25 cellular contexts compared by ENCODE assay signal in genomic region chr1:23914921-23915320, GRCh38. TPM values are rescaled to one million over a fixed set of nuclear protein-coding genes. Genes with fewer than 3 reads are reported as not detected.
DNase-seq lines count a peak whose midpoint lies in the region; ATAC-seq, FAIRE-seq and TF ChIP-seq lines count a peak whose summit lies in the region.
"Had no signal": no experiment of that assay in that cellular context is flagged by ENCODE, and none has a peak within 500 bp of the region (broad histone marks: within the 10 kb centered on the region; RNA-seq: fewer than 3 reads in every experiment).

No MANE protein-coding gene starts in this region.

- H3K9me3 Mint-ChIP-seq in activated CD8-positive, alpha-beta T cell treated with anti-CD3 and anti-CD28 coated beads, Interleukin-2, amount 10 ng/mL, durations not matched to agents 7 days and 5 days (ENCODE audit: insufficient read depth): no peaks in the 10 kb centered on the region
- H3K9me3 Mint-ChIP-seq in activated CD8-positive, alpha-beta T cell treated with anti-CD3 and anti-CD28 coated beads for 36 hours: no peaks in the 10 kb centered on the region
- H3K9me3 Mint-ChIP-seq in stimulated activated memory B cell treated with anti-CD40 and anti-IgM and Interleukin-4, amounts not matched to agents 10 μg/mL and 1 μg/mL and 100 μg/mL, for 72 hours: no peaks in the 10 kb centered on the region
- H3K9me3 Mint-ChIP-seq: CD4-positive, alpha-beta memory T cell had no signal

- no peaks in the 10 kb centered on the region for H3K27me3 ChIP-seq in Karpas-422 (ENCODE audit: low read length)
- no peaks in the 10 kb centered on the region for H3K27me3 ChIP-seq in K562 (ENCODE audit: control insufficient read depth in 2 of 2, insufficient read depth in 2 of 2, low read length in 2 of 2)
- H3K27me3 ChIP-seq in heart right ventricle: no peaks in the 10 kb centered on the region
- H3K27me3 ChIP-seq: BE2C, MG63, SJSA1 had no signal

- TF ChIP-seq CTCF in activated CD8-positive, alpha-beta T cell treated with anti-CD3 and anti-CD28 coated beads for 36 hours (IDR thresholded peaks at IDR 0.05): no peak
- TF ChIP-seq CTCF in K562 (IDR thresholded peaks at IDR 0.05 in 2 of 3, conservative IDR thresholded peaks at IDR 0.05 in 1 of 3; ENCODE audit: insufficient read depth in 2 of 3, low read depth in 1 of 3, low read length in 3 of 3) (no peak), heart right ventricle (IDR thresholded peaks at IDR 0.05) (no peak)

- peaks cover 64% of the 10 kb centered on the region for H3K4me1 Mint-ChIP-seq in activated CD8-positive, alpha-beta T cell treated with anti-CD3 and anti-CD28 coated beads, Interleukin-2, amount 10 ng/mL, durations not matched to agents 7 days and 5 days (ENCODE audit: low read depth)
- peaks cover 40% of the 10 kb centered on the region for H3K4me1 Mint-ChIP-seq in activated CD8-positive, alpha-beta T cell treated with anti-CD3 and anti-CD28 coated beads for 36 hours (ENCODE audit: low read depth)
- peaks cover 68% of the 10 kb centered on the region for H3K4me1 Mint-ChIP-seq in stimulated activated memory B cell treated with anti-CD40 and anti-IgM and Interleukin-4, amounts not matched to agents 10 μg/mL and 1 μg/mL and 100 μg/mL, for 72 hours

- TF ChIP-seq EP300 in K562 (IDR thresholded peaks at IDR 0.05; ENCODE audit: low read length): no peak

- no peak for DNase-seq in activated CD8-positive, alpha-beta T cell treated with anti-CD3 and anti-CD28 coated beads, Interleukin-2, amount 10 ng/mL, durations not matched to agents 7 days and 5 days
- no peak for DNase-seq in activated CD8-positive, alpha-beta T cell treated with anti-CD3 and anti-CD28 coated beads for 36 hours
- DNase-seq in Karpas-422 (no peak), K562 (ENCODE audit: extremely low read depth in 1 of 4, low spot score in 3 of 4) (no peak), heart right ventricle (no peak)
- DNase-seq: 8988T; BE2C; CD4-positive, alpha-beta memory T cell; DMS53; Kasumi-1; MG63; NCI-H1105 treated with DMSO at 0.1 percent for 48 hours; NCI-H1694 treated with DMSO at 0.1 percent for 48 hours; NCI-H2107; NCI-H226; NCI-H524 had no signal

- peaks cover 64% of the 10 kb centered on the region for H3K4me1 ChIP-seq in Karpas-422 (ENCODE audit: low read length)
- H3K4me1 ChIP-seq in K562 (replicated peaks in 1 of 2; ENCODE audit: control insufficient read depth in 2 of 2, insufficient read depth in 2 of 2, low read length in 2 of 2): peaks cover 32 to 42% of the 10 kb centered on the region in 2 experiments
- H3K4me1 ChIP-seq in heart right ventricle: peaks cover 0 to 34% (median 0%) of the 10 kb centered on the region in 9 donors
- H3K4me1 ChIP-seq: BE2C had no signal

- intact Hi-C loops in activated CD8-positive, alpha-beta T cell treated with anti-CD3 and anti-CD28 coated beads for 36 hours (cut with micrococcal nuclease): no loop called here
- intact Hi-C loops in K562 (cut with micrococcal nuclease): loop anchor here (5.0 kb wide), 1 partner anchor 48 kb away; the partner anchor contains the start of gene FUCA1
- intact Hi-C loops in heart right ventricle (cut with DNase I): loop anchor here in 6 of 10 donors (5.0 to 10.0 kb wide), 4 partner anchors 50 to 143 kb away; partner anchors contain the start of gene FUCA1 (in 1 of the 6)

- no peak for ATAC-seq in activated CD8-positive, alpha-beta T cell treated with anti-CD3 and anti-CD28 coated beads, Interleukin-2, amount 10 ng/mL, durations not matched to agents 7 days and 5 days
- ATAC-seq in activated CD8-positive, alpha-beta T cell treated with anti-CD3 and anti-CD28 coated beads for 36 hours: no peak
- ATAC-seq in K562: no peak
- ATAC-seq in stimulated activated memory B cell treated with anti-CD40 and anti-IgM and Interleukin-4, amounts not matched to agents 10 μg/mL and 1 μg/mL and 100 μg/mL, for 72 hours: no peak
- ATAC-seq in GM18511 (IDR thresholded peaks at IDR 0.05; ENCODE audit: unreplicated experiment): no peak
- no peak for ATAC-seq in heart right ventricle
- ATAC-seq in GM21381 (IDR thresholded peaks at IDR 0.05; ENCODE audit: unreplicated experiment): no peak
- ATAC-seq: Panc1 had no signal

- H3K4me2 ChIP-seq in Karpas-422 (ENCODE audit: low read depth, low read length, poor library complexity, severe bottlenecking): no peak overlapping the region
- no peak overlapping the region for H3K4me2 ChIP-seq in K562 (ENCODE audit: insufficient read depth, low read length)

- in situ Hi-C loops in K562 (cut with MboI): no loop called here

- CTCF ChIA-PET in activated CD8-positive, alpha-beta T cell treated with anti-CD3 and anti-CD28 coated beads, Interleukin-2, amount 10 ng/mL, durations not matched to agents 7 days and 5 days (lab: Charles Lee): interaction anchor here (0.8 to 4.0 kb wide), 7 partner anchors 44 to 144 kb away, joined by 3 to 131 read pairs (median 23); partner anchors contain the start of genes GALE, LYPLA2 and PITHD1
- CTCF ChIA-PET in activated CD8-positive, alpha-beta T cell treated with anti-CD3 and anti-CD28 coated beads for 36 hours (lab: Charles Lee): interaction anchor here (1.0 to 3.1 kb wide), 5 partner anchors 11 to 144 kb away, joined by 3 to 73 read pairs (median 9); no protein-coding TSS in a partner anchor
- CTCF ChIA-PET in K562 (lab: Yijun Ruan, JAX; ENCODE audit: low intra/inter-chr PET ratio): no interaction called here

- POLR2A ChIA-PET in activated CD8-positive, alpha-beta T cell treated with anti-CD3 and anti-CD28 coated beads, Interleukin-2, amount 10 ng/mL, durations not matched to agents 7 days and 5 days (lab: Charles Lee): no interaction called here
- POLR2A ChIA-PET in activated CD8-positive, alpha-beta T cell treated with anti-CD3 and anti-CD28 coated beads for 36 hours (lab: Charles Lee): interaction anchor here (1.2 kb wide), 1 partner anchor 18 kb away, joined by 3 read pairs; no protein-coding TSS in a partner anchor
- POLR2A ChIA-PET in K562 (lab: Yijun Ruan, JAX): no interaction called here

- TF ChIP-seq RAD21 in K562 (CRISPR knock-in tag; conservative IDR thresholded peaks at IDR 0.05 in 1 of 2, IDR thresholded peaks at IDR 0.05 in 1 of 2): no peak

- no peaks in the 10 kb centered on the region for H3K9me3 ChIP-seq in Karpas-422 (ENCODE audit: low read length)
- H3K9me3 ChIP-seq in K562 (replicated peaks; ENCODE audit: control insufficient read depth, insufficient read depth, low read depth, low read length): no peaks in the 10 kb centered on the region
- H3K9me3 ChIP-seq in heart right ventricle: no peaks in the 10 kb centered on the region
- H3K9me3 ChIP-seq: BE2C, MG63, SJSA1 had no signal

- FAIRE-seq in K562 (lab: Jason Lieb, UNC): no peak
- FAIRE-seq: GM12891, GM18507, H54 had no signal

- no peak for TF ChIP-seq POLR2A in K562 (conservative IDR thresholded peaks at IDR 0.05)

- no TSS peak for BruUV-seq in K562 (replicated peaks; lab: Mats Ljungman, UMichigan)

- no peaks in the 10 kb centered on the region for H4K20me1 ChIP-seq in Karpas-422 (ENCODE audit: insufficient read depth, low read depth, low read length)
- H4K20me1 ChIP-seq in K562 (replicated peaks; ENCODE audit: control insufficient read depth, insufficient read depth, low read length): no peaks in the 10 kb centered on the region

- H3K27ac ChIP-seq in Karpas-422 (ENCODE audit: low read length): peak overlapping the region; percentile 97
- peak overlapping the region; percentile 9; the same call in 2 of the 3 replicates for H3K27ac ChIP-seq in K562 (ENCODE audit: extremely low read depth, low read depth, low read length)
- no peak overlapping the region for H3K27ac ChIP-seq in heart right ventricle
- H3K27ac ChIP-seq: SJSA1 had no signal

- H3K4me3 Mint-ChIP-seq in activated CD8-positive, alpha-beta T cell treated with anti-CD3 and anti-CD28 coated beads, Interleukin-2, amount 10 ng/mL, durations not matched to agents 7 days and 5 days: no peak overlapping the region
- H3K4me3 Mint-ChIP-seq in activated CD8-positive, alpha-beta T cell treated with anti-CD3 and anti-CD28 coated beads for 36 hours: no peak overlapping the region
- H3K4me3 Mint-ChIP-seq in stimulated activated memory B cell treated with anti-CD40 and anti-IgM and Interleukin-4, amounts not matched to agents 10 μg/mL and 1 μg/mL and 100 μg/mL, for 72 hours: no peak overlapping the region
- H3K4me3 Mint-ChIP-seq: CD4-positive, alpha-beta memory T cell had no signal

- H3K36me3 Mint-ChIP-seq in activated CD8-positive, alpha-beta T cell treated with anti-CD3 and anti-CD28 coated beads, Interleukin-2, amount 10 ng/mL, durations not matched to agents 7 days and 5 days (ENCODE audit: low read depth): peaks cover 9% of the 10 kb centered on the region
- H3K36me3 Mint-ChIP-seq in activated CD8-positive, alpha-beta T cell treated with anti-CD3 and anti-CD28 coated beads for 36 hours (ENCODE audit: low read depth): no peaks in the 10 kb centered on the region
- peaks cover 24% of the 10 kb centered on the region for H3K36me3 Mint-ChIP-seq in stimulated activated memory B cell treated with anti-CD40 and anti-IgM and Interleukin-4, amounts not matched to agents 10 μg/mL and 1 μg/mL and 100 μg/mL, for 72 hours
- H3K36me3 Mint-ChIP-seq: CD4-positive, alpha-beta memory T cell had no signal

- H3K27me3 Mint-ChIP-seq in activated CD8-positive, alpha-beta T cell treated with anti-CD3 and anti-CD28 coated beads, Interleukin-2, amount 10 ng/mL, durations not matched to agents 7 days and 5 days (ENCODE audit: low read depth): no peaks in the 10 kb centered on the region
- no peaks in the 10 kb centered on the region for H3K27me3 Mint-ChIP-seq in activated CD8-positive, alpha-beta T cell treated with anti-CD3 and anti-CD28 coated beads for 36 hours
- H3K27me3 Mint-ChIP-seq in stimulated activated memory B cell treated with anti-CD40 and anti-IgM and Interleukin-4, amounts not matched to agents 10 μg/mL and 1 μg/mL and 100 μg/mL, for 72 hours: no peaks in the 10 kb centered on the region

- H3K79me2 ChIP-seq in Karpas-422 (ENCODE audit: low read length) (0 out of 2 replicates have a peak, but pooled peaks cover 3% of the 10 kb centered on the region), K562 (ENCODE audit: control insufficient read depth, insufficient read depth, low read length) (no peaks in the 10 kb centered on the region)

- H3K27ac Mint-ChIP-seq in activated CD8-positive, alpha-beta T cell treated with anti-CD3 and anti-CD28 coated beads, Interleukin-2, amount 10 ng/mL, durations not matched to agents 7 days and 5 days: peak overlapping the region; percentile 30
- no peak overlapping the region for H3K27ac Mint-ChIP-seq in activated CD8-positive, alpha-beta T cell treated with anti-CD3 and anti-CD28 coated beads for 36 hours
- H3K27ac Mint-ChIP-seq in stimulated activated memory B cell treated with anti-CD40 and anti-IgM and Interleukin-4, amounts not matched to agents 10 μg/mL and 1 μg/mL and 100 μg/mL, for 72 hours: peak overlapping the region; percentile 91

- WGBS in K562 (ENCODE audit: insufficient coverage, low coverage, missing lambda C conversion rate): 79% methylated on average over 4 of the region's 4 CpGs
- WGBS in heart right ventricle, 2 donors: 98% methylated on average over 4 of the region's 4 CpGs

- no peaks in the 10 kb centered on the region for H3K9me2 ChIP-seq in Karpas-422 (replicated peaks; ENCODE audit: insufficient read depth, low read length)

- H3K36me3 ChIP-seq in Karpas-422 (ENCODE audit: insufficient read depth, low read length): no peaks in the 10 kb centered on the region
- H3K36me3 ChIP-seq in K562 (ENCODE audit: control insufficient read depth, insufficient read depth, low read length): no peaks in the 10 kb centered on the region
- H3K36me3 ChIP-seq in heart right ventricle: no peaks in the 10 kb centered on the region
- H3K36me3 ChIP-seq: BE2C, MG63, SJSA1 had no signal

- 0 out of 2 replicates have a peak overlapping the region, but pooled peaks have one; percentile 54 for H2AFZ ChIP-seq in Karpas-422 (ENCODE audit: low read length)
- H2AFZ ChIP-seq in K562 (ENCODE audit: low read depth, low read length): no peak overlapping the region

- no peak overlapping the region for H3K4me3 ChIP-seq in Karpas-422 (ENCODE audit: low read length)
- H3K4me3 ChIP-seq in K562: no peak overlapping the region
- H3K4me3 ChIP-seq in heart right ventricle: no peak overlapping the region
- H3K4me3 ChIP-seq: MG63, SJSA1 had no signal

- no peaks in the 10 kb centered on the region for H3K9me1 ChIP-seq in K562 (ENCODE audit: control insufficient read depth, insufficient read depth, low read length)

- no peak overlapping the region for H3K9ac ChIP-seq in Karpas-422 (ENCODE audit: low read length)
- no peak overlapping the region for H3K9ac ChIP-seq in K562 (ENCODE audit: insufficient read depth in 1 of 2, low read depth in 2 of 2, low read length in 2 of 2)

RNA-seq across cellular contexts. Expression of gene CNR2, which starts 1.8 kb away (rescaled TPM):
- 1 to 10 TPM; 3.4 to 3.7 TPM for total RNA-seq in activated CD8-positive, alpha-beta T cell treated with anti-CD3 and anti-CD28 coated beads, Interleukin-2, amount 10 ng/mL, durations not matched to agents 7 days and 5 days
- total RNA-seq in activated CD8-positive, alpha-beta T cell treated with anti-CD3 and anti-CD28 coated beads for 36 hours: under 1 TPM; 0.25 TPM
- 16.4 and 18.9 TPM in 2 replicates for total RNA-seq in Karpas-422 (2014; rRNA removed; shearing (Covaris generic); ENCODE audit: low replicate concordance)
- not detected in 2 replicates for total RNA-seq in K562 (2011; cell fraction: chromatin; rRNA removed; ENCODE audit: low replicate concordance)
- not detected in 2 replicates for total RNA-seq in K562 (2011; cell fraction: nucleolus; rRNA removed)
- total RNA-seq in K562 (2011; cell fraction: nucleoplasm; rRNA removed): 0.07 TPM in 1 of 2 replicates, not detected in the other
- total RNA-seq in K562 (2014; rRNA removed) (not detected in 2 replicates), K562 (2014; rRNA removed; fragmentation: Illumina TruSeq; extraction: Trizol) (not detected in 2 replicates), K562 (2015; rRNA removed; fragmentation: Illumina TruSeq; extraction: Trizol) (not detected in 2 replicates), K562 (2021) (not detected in 2 replicates), heart right ventricle (under 1 TPM in 1 of 10 donors, not detected in 9; 0.19 TPM)
- polyA plus RNA-seq in K562 (2011; rRNA removed) (not detected in 2 replicates), K562 (2014; fragmentation: Illumina TruSeq; extraction: Trizol) (not detected in 2 replicates), K562 (2014; fragmentation: Nextera tagmentation; extraction: Ambion mirVana) (not detected), K562 (2014; rRNA removed) (0.04 TPM in 1 of 2 replicates, not detected in the other), heart right ventricle (under 1 TPM in 1 of 2 donors, not detected in 1; 0.01 TPM)
- not detected in 2 replicates for polyA plus RNA-seq in K562 (2011; cell fraction: cytosol; rRNA removed)
- polyA plus RNA-seq in K562 (2011; cell fraction: nucleus; rRNA removed): not detected in 2 replicates
- polyA plus RNA-seq in K562 (2012): 0.01 TPM in 1 of 2 replicates, not detected in the other
- not detected in 2 replicates for polyA minus RNA-seq in K562 (2011; rRNA and poly(A)+ RNA removed)
- polyA minus RNA-seq in K562 (2011; cell fraction: cytosol; rRNA and poly(A)+ RNA removed): not detected in 2 replicates
- polyA minus RNA-seq in K562 (2011; cell fraction: nucleus; rRNA and poly(A)+ RNA removed): not detected in 2 replicates
- total RNA-seq: CD4-positive, alpha-beta memory T cell; HT-29 had no signal

RNA-seq across cellular contexts. Expression of gene PNRC2, which starts 44.7 kb away (rescaled TPM):
- total RNA-seq in activated CD8-positive, alpha-beta T cell treated with anti-CD3 and anti-CD28 coated beads, Interleukin-2, amount 10 ng/mL, durations not matched to agents 7 days and 5 days: 100 to 1,000 TPM; 129 to 134 TPM
- 100 to 1,000 TPM; 130 to 133 TPM for total RNA-seq in activated CD8-positive, alpha-beta T cell treated with anti-CD3 and anti-CD28 coated beads for 36 hours
- 114 and 140 TPM in 2 replicates for total RNA-seq in Karpas-422 (2014; rRNA removed; shearing (Covaris generic); ENCODE audit: low replicate concordance)
- total RNA-seq in K562 (2011; cell fraction: chromatin; rRNA removed; ENCODE audit: low replicate concordance): 17.2 and 67.9 TPM in 2 replicates
- 15.8 and 18.9 TPM in 2 replicates for total RNA-seq in K562 (2011; cell fraction: nucleolus; rRNA removed)
- 46.6 and 90.9 TPM in 2 replicates for total RNA-seq in K562 (2011; cell fraction: nucleoplasm; rRNA removed)
- total RNA-seq in K562 (2014; rRNA removed) (120 and 127 TPM in 2 replicates), K562 (2014; rRNA removed; fragmentation: Illumina TruSeq; extraction: Trizol) (203 and 235 TPM in 2 replicates), K562 (2015; rRNA removed; fragmentation: Illumina TruSeq; extraction: Trizol) (222 and 230 TPM in 2 replicates), K562 (2021) (197 TPM in 2 replicates), heart right ventricle (100 to 1,000 TPM in 5 of 10 donors, 10 to 100 TPM in 5; 65.1 to 129 (median 93.8) TPM)
- polyA plus RNA-seq in K562 (2011; rRNA removed) (208 and 228 TPM in 2 replicates), K562 (2014; fragmentation: Illumina TruSeq; extraction: Trizol) (260 and 303 TPM in 2 replicates), K562 (2014; fragmentation: Nextera tagmentation; extraction: Ambion mirVana) (100 to 1,000 TPM; 178 to 212 TPM), K562 (2014; rRNA removed) (196 and 203 TPM in 2 replicates), heart right ventricle (10 to 100 TPM; 58.4 to 60.6 TPM)
- polyA plus RNA-seq in K562 (2011; cell fraction: cytosol; rRNA removed): 72.6 and 105 TPM in 2 replicates
- polyA plus RNA-seq in K562 (2011; cell fraction: nucleus; rRNA removed): 98.0 and 210 TPM in 2 replicates
- 157 and 165 TPM in 2 replicates for polyA plus RNA-seq in K562 (2012)
- 164 and 170 TPM in 2 replicates for polyA minus RNA-seq in K562 (2011; rRNA and poly(A)+ RNA removed)
- 77.2 and 102 TPM in 2 replicates for polyA minus RNA-seq in K562 (2011; cell fraction: cytosol; rRNA and poly(A)+ RNA removed)
- polyA minus RNA-seq in K562 (2011; cell fraction: nucleus; rRNA and poly(A)+ RNA removed): 27.7 and 67.3 TPM in 2 replicates

RNA-seq across cellular contexts. Expression of gene FUCA1, which starts 46.8 kb away (rescaled TPM):
- 1 to 10 TPM; 7.1 to 7.3 TPM for total RNA-seq in activated CD8-positive, alpha-beta T cell treated with anti-CD3 and anti-CD28 coated beads, Interleukin-2, amount 10 ng/mL, durations not matched to agents 7 days and 5 days
- total RNA-seq in activated CD8-positive, alpha-beta T cell treated with anti-CD3 and anti-CD28 coated beads for 36 hours: 1 to 10 TPM; 4.6 to 4.8 TPM
- 37.8 and 47.2 TPM in 2 replicates for total RNA-seq in Karpas-422 (2014; rRNA removed; shearing (Covaris generic); ENCODE audit: low replicate concordance)
- 11.3 and 16.3 TPM in 2 replicates for total RNA-seq in K562 (2011; cell fraction: chromatin; rRNA removed; ENCODE audit: low replicate concordance)
- total RNA-seq in K562 (2011; cell fraction: nucleolus; rRNA removed): 19.7 and 20.7 TPM in 2 replicates
- 20.1 and 22.9 TPM in 2 replicates for total RNA-seq in K562 (2011; cell fraction: nucleoplasm; rRNA removed)
- total RNA-seq in K562 (2014; rRNA removed): 12.8 and 13.1 TPM in 2 replicates
- total RNA-seq in K562 (2014; rRNA removed; fragmentation: Illumina TruSeq; extraction: Trizol): 16.4 and 18.5 TPM in 2 replicates
- 13.2 and 14.9 TPM in 2 replicates for total RNA-seq in K562 (2015; rRNA removed; fragmentation: Illumina TruSeq; extraction: Trizol)
- 12.3 and 13.5 TPM in 2 replicates for total RNA-seq in K562 (2021)
- 17.6 and 20.5 TPM in 2 replicates for polyA plus RNA-seq in K562 (2011; rRNA removed)
- 10.3 and 13.5 TPM in 2 replicates for polyA plus RNA-seq in K562 (2011; cell fraction: cytosol; rRNA removed)
- 5.5 and 7.5 TPM in 2 replicates for polyA plus RNA-seq in K562 (2011; cell fraction: nucleus; rRNA removed)
- 11.3 and 20.4 TPM in 2 replicates for polyA plus RNA-seq in K562 (2012)
- 16.0 and 18.2 TPM in 2 replicates for polyA plus RNA-seq in K562 (2014; fragmentation: Illumina TruSeq; extraction: Trizol)
- 1 to 10 TPM; 7.0 to 8.2 TPM for polyA plus RNA-seq in K562 (2014; fragmentation: Nextera tagmentation; extraction: Ambion mirVana)
- 10.6 and 11.8 TPM in 2 replicates for polyA plus RNA-seq in K562 (2014; rRNA removed)
- 20.7 and 23.0 TPM in 2 replicates for polyA minus RNA-seq in K562 (2011; rRNA and poly(A)+ RNA removed)
- 6.9 and 8.2 TPM in 2 replicates for polyA minus RNA-seq in K562 (2011; cell fraction: cytosol; rRNA and poly(A)+ RNA removed)
- polyA minus RNA-seq in K562 (2011; cell fraction: nucleus; rRNA and poly(A)+ RNA removed): 2.4 and 4.1 TPM in 2 replicates
- total RNA-seq in heart right ventricle: 10 to 100 TPM; 10.6 to 34.0 (median 15.1) TPM
- polyA plus RNA-seq in heart right ventricle: 10 to 100 TPM; 11.2 to 13.3 TPM

Comparison
In these comparisons a context has a peak if more than half of its experiments do, and no peak if none do; other contexts are left out.
1. H3K27ac ChIP-seq: peak in Karpas-422 (single experiment) and K562 (single experiment); none in heart right ventricle (0 of 10).